ENCODE assay signal across 20 cellular contexts in the genomic region with DNA sequence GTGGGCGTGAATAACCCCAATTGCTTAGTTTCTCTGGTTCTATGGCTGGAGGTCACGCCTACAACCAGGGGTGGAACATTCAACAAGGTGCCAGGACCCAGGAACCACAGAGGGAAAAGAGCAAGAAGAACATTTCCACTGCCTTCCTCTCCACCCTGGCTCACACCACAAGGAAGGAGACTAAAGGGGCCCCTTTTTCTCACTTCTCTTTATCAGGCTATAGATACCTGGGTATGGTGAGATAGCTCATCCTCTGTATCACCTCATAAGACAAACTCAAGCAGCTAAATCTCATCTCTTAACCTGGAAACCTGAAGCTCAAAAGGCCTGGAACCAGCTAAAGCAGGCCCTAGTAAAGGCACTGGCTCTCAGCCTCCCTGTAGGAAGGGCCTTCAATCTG.
"Had no signal": no experiment of that assay in that cellular context is flagged by ENCODE, and none has a peak within 500 bp of the region (broad histone marks: within the 10 kb centered on the region; RNA-seq: fewer than 3 reads in every experiment).

No MANE protein-coding gene starts in this region.

- DNase-seq: activated CD4-positive, alpha-beta T cell treated with anti-CD3 and anti-CD28 coated beads, Interleukin-2, amount 10 ng/mL, durations not matched to agents 7 days and 5 days; activated CD8-positive, alpha-beta memory T cell treated with anti-CD3 and anti-CD28 coated beads, Interleukin-2, amount 50 U/mL, for 4 hours; activated CD8-positive, alpha-beta T cell treated with anti-CD3 and anti-CD28 coated beads, Interleukin-2, amount 10 ng/mL, durations not matched to agents 7 days and 5 days; activated effector memory CD4-positive, alpha-beta T cell treated with anti-CD3 and anti-CD28 coated beads, Interleukin-2, amount 50 U/mL, for 16 hours; activated naive CD4-positive, alpha-beta T cell treated with anti-CD3 and anti-CD28 coated beads, Interleukin-2, amount 50 U/mL, for 16 hours; activated T-cell treated with anti-CD3 and anti-CD28 coated beads, Interleukin-2, amount 50 U/mL, for 4 hours; aorta; brain microvascular endothelial cell; central memory CD4-positive, alpha-beta T cell; foreskin melanocyte; hypothalamus; islet precursor cell; midbrain; stimulated activated naive CD4-positive, alpha-beta T cell had no signal

- H3K27ac ChIP-seq: brain microvascular endothelial cell, parathyroid adenoma had no signal

- H3K36me3 ChIP-seq: brain microvascular endothelial cell had no signal

- H3K4me1 ChIP-seq: parathyroid adenoma had no signal

- H3K4me3 ChIP-seq: lung had no signal

- H3K27me3 ChIP-seq: brain microvascular endothelial cell had no signal

- H3K79me2 ChIP-seq: parathyroid adenoma had no signal

- FAIRE-seq: colon had no signal

- H2AFZ ChIP-seq: parathyroid adenoma had no signal

- H3K9ac ChIP-seq: parathyroid adenoma had no signal

- ATAC-seq: activated CD4-positive, CD25-positive, alpha-beta regulatory T cell treated with anti-CD3 and anti-CD28 coated beads, Interleukin-2, amount 50 U/mL, for 24 hours; activated CD8-positive, alpha-beta T cell treated with anti-CD3 and anti-CD28 coated beads, Interleukin-2, amount 10 ng/mL, durations not matched to agents 7 days and 5 days; activated T-cell treated with anti-CD3 and anti-CD28 coated beads, Interleukin-2, amount 50 U/mL, for 4 hours; left lobe of liver; sciatic nerve had no signal
